1 cellular context compared by ENCODE assay signal in the genomic region with DNA sequence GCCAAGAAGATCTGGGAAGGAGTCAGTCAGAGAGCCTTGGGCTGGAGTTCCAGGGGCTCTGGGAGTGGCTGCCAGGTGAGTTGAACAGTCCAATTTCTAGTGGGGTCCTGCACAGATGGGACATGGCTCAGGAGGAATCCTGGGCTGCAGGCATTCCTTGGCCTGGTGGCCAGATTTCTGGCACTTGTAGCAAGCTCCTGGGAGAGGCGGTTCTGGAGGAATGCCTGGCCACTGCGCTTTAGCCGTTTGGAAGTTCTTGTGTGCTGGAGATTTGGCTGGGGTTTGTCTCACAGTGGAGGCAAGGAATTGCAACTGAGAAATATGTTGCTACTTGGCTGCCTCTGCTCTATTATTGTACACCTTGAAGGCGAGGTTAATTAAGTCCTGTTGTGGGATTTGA.
A peak's percentile ranks its signal among the peaks of the same experiment; 100 is the strongest.
DNase-seq lines count a peak whose midpoint lies in the region; ATAC-seq lines count a peak whose summit lies in the region.
"Not testable (repeated sequence)": the region's sequence is repeated elsewhere in the genome, so short reads cannot be mapped to it uniquely, and the experiment has no call there.

No MANE protein-coding gene starts in this region.

- not testable (repeated sequence) for H3K4me3 ChIP-seq in right cardiac atrium (ENCODE audit: low read length)

- intact Hi-C loops in right cardiac atrium (cut with DNase I): not testable (repeated sequence)

- H3K9me3 ChIP-seq in right cardiac atrium (ENCODE audit: control insufficient read depth, low read length): not testable (repeated sequence)

- ATAC-seq in right cardiac atrium: not testable (repeated sequence)

- H3K4me1 ChIP-seq in right cardiac atrium (ENCODE audit: control insufficient read depth, insufficient read depth, low read length): not testable (repeated sequence)

- H3K27me3 ChIP-seq in right cardiac atrium (ENCODE audit: control insufficient read depth, insufficient read depth): not testable (repeated sequence)

- H3K27ac ChIP-seq in right cardiac atrium (ENCODE audit: low read length): not testable (repeated sequence)

- peak; percentile 19 to 75 (median 68) for DNase-seq in right cardiac atrium

- 55% methylated on average over 4 of the region's 4 CpGs for WGBS in right cardiac atrium
